Comparison of ENCODE assay signal across 9 cellular contexts in genomic region chr16:1534021-1535020, GRCh38. TPM values are rescaled to one million over a fixed set of nuclear protein-coding genes. Genes with fewer than 3 reads are reported as not detected.
A peak's percentile ranks its signal among the peaks of the same experiment; 100 is the strongest.
DNase-seq lines count a peak whose midpoint lies in the region; ATAC-seq and TF ChIP-seq lines count a peak whose summit lies in the region.
"Had no signal": no experiment of that assay in that cellular context is flagged by ENCODE, and none has a peak within 500 bp of the region (broad histone marks: within the 10 kb centered on the region; RNA-seq: fewer than 3 reads in every experiment).

No MANE protein-coding gene starts in this region.

- peak overlapping the region; percentile 87 for H3K4me3 ChIP-seq in fibroblast of the aortic adventitia (ENCODE audit: low read depth, low read length)

- no peak for DNase-seq in CD4-positive, alpha-beta T cell
- peak; percentile 33 for DNase-seq in activated CD4-positive, alpha-beta memory T cell treated with anti-CD3 and anti-CD28 coated beads, Interleukin-2, amount 10 ng/mL, durations not matched to agents 7 days and 5 days
- DNase-seq in fibroblast of the aortic adventitia (ENCODE audit: low read depth) (peak; percentile 56), sciatic nerve (ENCODE audit: low spot score) (no peak), dedifferentiated amniotic fluid mesenchymal stem cell (ENCODE audit: extremely low spot score) (no peak), COLO668 (lab: John Stamatoyannopoulos, UW; ENCODE audit: unreplicated experiment) (no peak), NCI-H187 treated with DMSO at 0.1 percent for 48 hours (lab: John Stamatoyannopoulos, UW) (no peak)

- peak; percentile 3 for ATAC-seq in CD4-positive, alpha-beta T cell (ENCODE audit: poor library complexity)
- peak; percentile 9 for ATAC-seq in sciatic nerve
- ATAC-seq in GM18861 (IDR thresholded peaks at IDR 0.05; ENCODE audit: unreplicated experiment), result no peak

- POLR2A ChIA-PET in CD4-positive, alpha-beta T cell (lab: Charles Lee), result interaction anchor here (0.9 to 4.2 kb wide), 17 partner anchors 7 to 431 kb away, joined by 3 to 34 read pairs (median 5); partner anchors contain the start of genes IFT140, JPT2, MAPK8IP3 and NUBP2
- POLR2A ChIA-PET in activated CD4-positive, alpha-beta memory T cell treated with anti-CD3 and anti-CD28 coated beads, Interleukin-2, amount 10 ng/mL, durations not matched to agents 7 days and 5 days (lab: Charles Lee), result interaction anchor here (0.7 to 2.7 kb wide), 11 partner anchors 9 to 839 kb away, joined by 3 to 14 read pairs (median 4); partner anchors contain the start of genes JPT2, TELO2 and UQCC4

- no peaks in the 10 kb centered on the region for H3K9me3 ChIP-seq in CD4-positive, alpha-beta T cell (ENCODE audit: control insufficient read depth, low read length)

- TF ChIP-seq CTCF in CD4-positive, alpha-beta T cell (IDR thresholded peaks at IDR 0.05), result no peak
- no peak for TF ChIP-seq CTCF in fibroblast of the aortic adventitia (IDR thresholded peaks at IDR 0.05; ENCODE audit: insufficient read depth, low read length)

- peak overlapping the region; percentile 55 for H3K27ac ChIP-seq in CD4-positive, alpha-beta T cell (ENCODE audit: low read depth, low read length)

- intact Hi-C loops in CD4-positive, alpha-beta T cell (cut with DNase I, micrococcal nuclease), result loop anchor here (2.0 to 10.0 kb wide), 5 partner anchors 42 to 238 kb away; partner anchors contain the start of genes UQCC4 (in 2 of the 2), CLCN7 (in 1 of the 2), EME2 (in 1 of the 2) and MRPS34 (in 1 of the 2)
- intact Hi-C loops in sciatic nerve (cut with DNase I), result no loop called here

- H3K36me3 Mint-ChIP-seq in CD4-positive, alpha-beta T cell (ENCODE audit: low read depth), result peaks cover 53% of the 10 kb centered on the region
- peaks cover 53% of the 10 kb centered on the region for H3K36me3 Mint-ChIP-seq in activated CD4-positive, alpha-beta memory T cell treated with anti-CD3 and anti-CD28 coated beads, Interleukin-2, amount 10 ng/mL, durations not matched to agents 7 days and 5 days (ENCODE audit: low read depth)

- no peaks in the 10 kb centered on the region for H3K27me3 ChIP-seq in CD4-positive, alpha-beta T cell (ENCODE audit: control insufficient read depth, insufficient read depth, low read length)

- CTCF ChIA-PET in CD4-positive, alpha-beta T cell (lab: Charles Lee), result interaction anchor here (1.4 kb wide), 1 partner anchor 172 kb away, joined by 4 read pairs; the partner anchor contains the start of gene MAPK8IP3
- CTCF ChIA-PET in activated CD4-positive, alpha-beta memory T cell treated with anti-CD3 and anti-CD28 coated beads, Interleukin-2, amount 10 ng/mL, durations not matched to agents 7 days and 5 days (lab: Charles Lee), result interaction anchor here (0.9 to 1.3 kb wide), 3 partner anchors 113 to 171 kb away, joined by 3 to 6 read pairs (median 5); partner anchors contain the start of gene UQCC4

- no peaks in the 10 kb centered on the region for H3K27me3 Mint-ChIP-seq in CD4-positive, alpha-beta T cell
- no peaks in the 10 kb centered on the region for H3K27me3 Mint-ChIP-seq in activated CD4-positive, alpha-beta memory T cell treated with anti-CD3 and anti-CD28 coated beads, Interleukin-2, amount 10 ng/mL, durations not matched to agents 7 days and 5 days

- H3K4me3 Mint-ChIP-seq in CD4-positive, alpha-beta T cell, result peak overlapping the region; percentile 99
- H3K4me3 Mint-ChIP-seq in activated CD4-positive, alpha-beta memory T cell treated with anti-CD3 and anti-CD28 coated beads, Interleukin-2, amount 10 ng/mL, durations not matched to agents 7 days and 5 days, result peak overlapping the region; percentile 100

- H3K9me3 Mint-ChIP-seq in CD4-positive, alpha-beta T cell, result no peaks in the 10 kb centered on the region
- no peaks in the 10 kb centered on the region for H3K9me3 Mint-ChIP-seq in activated CD4-positive, alpha-beta memory T cell treated with anti-CD3 and anti-CD28 coated beads, Interleukin-2, amount 10 ng/mL, durations not matched to agents 7 days and 5 days

- peaks cover 64% of the 10 kb centered on the region for H3K4me1 Mint-ChIP-seq in CD4-positive, alpha-beta T cell (ENCODE audit: low read depth)
- H3K4me1 Mint-ChIP-seq in activated CD4-positive, alpha-beta memory T cell treated with anti-CD3 and anti-CD28 coated beads, Interleukin-2, amount 10 ng/mL, durations not matched to agents 7 days and 5 days, result peaks cover 50% of the 10 kb centered on the region

- peak overlapping the region; percentile 98 for H3K27ac Mint-ChIP-seq in CD4-positive, alpha-beta T cell
- H3K27ac Mint-ChIP-seq in activated CD4-positive, alpha-beta memory T cell treated with anti-CD3 and anti-CD28 coated beads, Interleukin-2, amount 10 ng/mL, durations not matched to agents 7 days and 5 days, result peak overlapping the region; percentile 92

RNA-seq across cellular contexts. Expression of gene TMEM204, which starts 0.9 kb away (rescaled TPM):
- total RNA-seq in CD4-positive, alpha-beta T cell, result 10 to 100 TPM; 20.5 to 22.1 TPM
- 10 to 100 TPM; 42.9 to 43.5 TPM for total RNA-seq in activated CD4-positive, alpha-beta memory T cell treated with anti-CD3 and anti-CD28 coated beads, Interleukin-2, amount 10 ng/mL, durations not matched to agents 7 days and 5 days
- total RNA-seq in fibroblast of the aortic adventitia (ENCODE audit: low replicate concordance), result 5.0 and 22.1 TPM in 2 replicates
- 20.4 TPM for total RNA-seq in sciatic nerve

RNA-seq across cellular contexts. Expression of gene TELO2, which starts 41.2 kb away (rescaled TPM):
- 10 to 100 TPM; 29.7 to 30.8 TPM for total RNA-seq in CD4-positive, alpha-beta T cell
- 10 to 100 TPM; 49.4 to 51.9 TPM for total RNA-seq in activated CD4-positive, alpha-beta memory T cell treated with anti-CD3 and anti-CD28 coated beads, Interleukin-2, amount 10 ng/mL, durations not matched to agents 7 days and 5 days
- total RNA-seq in fibroblast of the aortic adventitia (ENCODE audit: low replicate concordance) (23.5 and 29.1 TPM in 2 replicates), sciatic nerve (27.9 TPM)

RNA-seq across cellular contexts. Expression of gene PTX4, which starts 45.6 kb away (rescaled TPM):
- total RNA-seq in CD4-positive, alpha-beta T cell, result not detected
- total RNA-seq in activated CD4-positive, alpha-beta memory T cell treated with anti-CD3 and anti-CD28 coated beads, Interleukin-2, amount 10 ng/mL, durations not matched to agents 7 days and 5 days, result not detected
- not detected in 2 replicates for total RNA-seq in fibroblast of the aortic adventitia (ENCODE audit: low replicate concordance)
- not detected for total RNA-seq in sciatic nerve
- total RNA-seq: T-helper 2 cell treated with Interferon-gamma antibody and Interleukin-4, amounts not matched to agents 100 ng/mL and 5 ng/mL, for 36 hours had no signal

RNA-seq across cellular contexts. Expression of gene CLCN7, which starts 59.5 kb away (rescaled TPM):
- total RNA-seq in CD4-positive, alpha-beta T cell, result 10 to 100 TPM; 70.5 to 76.2 TPM
- 10 to 100 TPM; 44.2 to 49.4 TPM for total RNA-seq in activated CD4-positive, alpha-beta memory T cell treated with anti-CD3 and anti-CD28 coated beads, Interleukin-2, amount 10 ng/mL, durations not matched to agents 7 days and 5 days
- total RNA-seq in fibroblast of the aortic adventitia (ENCODE audit: low replicate concordance) (64.8 and 432 TPM in 2 replicates), sciatic nerve (67.0 TPM)

Comparison
In these comparisons a context has a peak if more than half of its experiments do, and no peak if none do; other contexts are left out.
1. DNase-seq: peak in activated CD4-positive, alpha-beta memory T cell treated with anti-CD3 and anti-CD28 coated beads, Interleukin-2, amount 10 ng/mL, durations not matched to agents 7 days and 5 days (single experiment) and fibroblast of the aortic adventitia (single experiment); none in CD4-positive, alpha-beta T cell (0 of 10), sciatic nerve (single experiment), dedifferentiated amniotic fluid mesenchymal stem cell (single experiment), COLO668 (single experiment) and NCI-H187 treated with DMSO at 0.1 percent for 48 hours (single experiment).